ENCODE assay signal across 3 cellular contexts in the genomic region with DNA sequence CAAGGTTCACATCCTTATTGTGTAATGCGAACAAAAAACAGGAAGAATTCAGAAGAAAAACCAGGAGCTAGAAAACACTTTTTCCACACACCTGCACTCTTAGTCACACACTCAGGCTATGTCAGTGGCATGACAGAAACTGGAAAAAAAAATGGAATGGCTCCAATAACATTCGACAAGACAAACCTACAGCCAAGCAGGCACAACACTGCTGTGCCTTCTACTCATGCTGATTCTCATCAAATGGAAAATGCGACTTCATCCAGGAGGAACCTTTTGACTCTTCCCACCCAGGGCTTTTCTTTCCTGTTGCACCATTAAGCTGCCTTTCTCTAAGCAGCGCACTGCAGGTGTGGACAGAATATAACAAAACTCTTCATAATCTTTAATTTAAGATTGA.
TF ChIP-seq lines count a peak whose summit lies in the region.

No MANE protein-coding gene starts in this region.

TF ChIP-seq in IMR-90, 13 proteins besides CTCF, POLR2A, EP300 and RAD21:
- TF ChIP-seq MAFK (IDR thresholded peaks at IDR 0.05; ENCODE audit: low read depth, low read length) = no peak
- TF ChIP-seq NFE2L2 (IDR thresholded peaks at IDR 0.05; ENCODE audit: low read depth, low read length) = no peak
- TF ChIP-seq MAZ (IDR thresholded peaks at IDR 0.05; ENCODE audit: borderline replicate concordance, low read depth, low read length) = no peak
TF ChIP-seq in IMR-90: peak in this region for 0.

TF ChIP-seq in WTC11, 78 proteins besides CTCF, POLR2A, EP300 and RAD21:
- no peak for TF ChIP-seq TEAD1 (CRISPR knock-in tag; IDR thresholded peaks at IDR 0.05)
- TF ChIP-seq, protein P1, sequence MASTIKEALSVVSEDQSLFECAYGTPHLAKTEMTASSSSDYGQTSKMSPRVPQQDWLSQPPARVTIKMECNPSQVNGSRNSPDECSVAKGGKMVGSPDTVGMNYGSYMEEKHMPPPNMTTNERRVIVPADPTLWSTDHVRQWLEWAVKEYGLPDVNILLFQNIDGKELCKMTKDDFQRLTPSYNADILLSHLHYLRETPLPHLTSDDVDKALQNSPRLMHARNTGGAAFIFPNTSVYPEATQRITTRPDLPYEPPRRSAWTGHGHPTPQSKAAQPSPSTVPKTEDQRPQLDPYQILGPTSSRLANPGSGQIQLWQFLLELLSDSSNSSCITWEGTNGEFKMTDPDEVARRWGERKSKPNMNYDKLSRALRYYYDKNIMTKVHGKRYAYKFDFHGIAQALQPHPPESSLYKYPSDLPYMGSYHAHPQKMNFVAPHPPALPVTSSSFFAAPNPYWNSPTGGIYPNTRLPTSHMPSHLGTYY (CRISPR knock-in tag; IDR thresholded peaks at IDR 0.05) = no peak
- no peak for TF ChIP-seq MXD4 (CRISPR knock-in tag; IDR thresholded peaks at IDR 0.05; ENCODE audit: borderline replicate concordance)
- TF ChIP-seq ZNF121 (CRISPR knock-in tag; IDR thresholded peaks at IDR 0.05) = no peak
- no peak for TF ChIP-seq JUN (CRISPR knock-in tag; IDR thresholded peaks at IDR 0.05)
- TF ChIP-seq ZNF263 (CRISPR knock-in tag; IDR thresholded peaks at IDR 0.05; ENCODE audit: low read depth) = no peak
- no peak for TF ChIP-seq CBFB (CRISPR knock-in tag; IDR thresholded peaks at IDR 0.05; ENCODE audit: low read depth)
- TF ChIP-seq, protein P2, sequence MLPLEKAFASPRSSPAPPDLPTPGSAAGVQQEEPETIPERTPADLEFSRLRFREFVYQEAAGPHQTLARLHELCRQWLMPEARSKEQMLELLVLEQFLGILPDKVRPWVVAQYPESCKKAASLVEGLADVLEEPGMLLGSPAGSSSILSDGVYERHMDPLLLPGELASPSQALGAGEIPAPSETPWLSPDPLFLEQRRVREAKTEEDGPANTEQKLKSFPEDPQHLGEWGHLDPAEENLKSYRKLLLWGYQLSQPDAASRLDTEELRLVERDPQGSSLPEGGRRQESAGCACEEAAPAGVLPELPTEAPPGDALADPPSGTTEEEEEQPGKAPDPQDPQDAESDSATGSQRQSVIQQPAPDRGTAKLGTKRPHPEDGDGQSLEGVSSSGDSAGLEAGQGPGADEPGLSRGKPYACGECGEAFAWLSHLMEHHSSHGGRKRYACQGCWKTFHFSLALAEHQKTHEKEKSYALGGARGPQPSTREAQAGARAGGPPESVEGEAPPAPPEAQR (CRISPR knock-in tag; IDR thresholded peaks at IDR 0.05) = no peak
- TF ChIP-seq FOXJ3 (CRISPR knock-in tag; IDR thresholded peaks at IDR 0.05; ENCODE audit: borderline replicate concordance) = no peak
- TF ChIP-seq KAT7 (CRISPR knock-in tag; IDR thresholded peaks at IDR 0.05; ENCODE audit: borderline replicate concordance) = no peak
TF ChIP-seq in WTC11: peak in this region for 0.

TF ChIP-seq in neural cell, 6 proteins besides CTCF, POLR2A, EP300 and RAD21:
- TF ChIP-seq, protein P3, sequence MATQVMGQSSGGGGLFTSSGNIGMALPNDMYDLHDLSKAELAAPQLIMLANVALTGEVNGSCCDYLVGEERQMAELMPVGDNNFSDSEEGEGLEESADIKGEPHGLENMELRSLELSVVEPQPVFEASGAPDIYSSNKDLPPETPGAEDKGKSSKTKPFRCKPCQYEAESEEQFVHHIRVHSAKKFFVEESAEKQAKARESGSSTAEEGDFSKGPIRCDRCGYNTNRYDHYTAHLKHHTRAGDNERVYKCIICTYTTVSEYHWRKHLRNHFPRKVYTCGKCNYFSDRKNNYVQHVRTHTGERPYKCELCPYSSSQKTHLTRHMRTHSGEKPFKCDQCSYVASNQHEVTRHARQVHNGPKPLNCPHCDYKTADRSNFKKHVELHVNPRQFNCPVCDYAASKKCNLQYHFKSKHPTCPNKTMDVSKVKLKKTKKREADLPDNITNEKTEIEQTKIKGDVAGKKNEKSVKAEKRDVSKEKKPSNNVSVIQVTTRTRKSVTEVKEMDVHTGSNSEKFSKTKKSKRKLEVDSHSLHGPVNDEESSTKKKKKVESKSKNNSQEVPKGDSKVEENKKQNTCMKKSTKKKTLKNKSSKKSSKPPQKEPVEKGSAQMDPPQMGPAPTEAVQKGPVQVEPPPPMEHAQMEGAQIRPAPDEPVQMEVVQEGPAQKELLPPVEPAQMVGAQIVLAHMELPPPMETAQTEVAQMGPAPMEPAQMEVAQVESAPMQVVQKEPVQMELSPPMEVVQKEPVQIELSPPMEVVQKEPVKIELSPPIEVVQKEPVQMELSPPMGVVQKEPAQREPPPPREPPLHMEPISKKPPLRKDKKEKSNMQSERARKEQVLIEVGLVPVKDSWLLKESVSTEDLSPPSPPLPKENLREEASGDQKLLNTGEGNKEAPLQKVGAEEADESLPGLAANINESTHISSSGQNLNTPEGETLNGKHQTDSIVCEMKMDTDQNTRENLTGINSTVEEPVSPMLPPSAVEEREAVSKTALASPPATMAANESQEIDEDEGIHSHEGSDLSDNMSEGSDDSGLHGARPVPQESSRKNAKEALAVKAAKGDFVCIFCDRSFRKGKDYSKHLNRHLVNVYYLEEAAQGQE (IDR thresholded peaks at IDR 0.05; ENCODE audit: borderline replicate concordance) = no peak
- TF ChIP-seq MXI1 (conservative IDR thresholded peaks at IDR 0.05; ENCODE audit: poor library complexity, severe bottlenecking) (no peak), SMC3 (conservative IDR thresholded peaks at IDR 0.05; ENCODE audit: poor library complexity) (no peak), EZH2 (IDR thresholded peaks at IDR 0.05; ENCODE audit: borderline replicate concordance, insufficient read depth, low read length, poor library complexity, severe bottlenecking) (no peak), POLR2AphosphoS5 (IDR thresholded peaks at IDR 0.05) (no peak)
